ENCODE assay signal across 30 cellular contexts in genomic region chr11:133978816-133979215, GRCh38. TPM values are rescaled to one million over a fixed set of nuclear protein-coding genes. Genes with fewer than 3 reads are reported as not detected.
A peak's percentile ranks its signal among the peaks of the same experiment; 100 is the strongest.
DNase-seq lines count a peak whose midpoint lies in the region; ATAC-seq and TF ChIP-seq lines count a peak whose summit lies in the region.
"Had no signal": no experiment of that assay in that cellular context is flagged by ENCODE, and none has a peak within 500 bp of the region (broad histone marks: within the 10 kb centered on the region; RNA-seq: fewer than 3 reads in every experiment).

No MANE protein-coding gene starts in this region.

- H3K9me3 ChIP-seq in BE2C: no peaks in the 10 kb centered on the region
- no peaks in the 10 kb centered on the region for H3K9me3 ChIP-seq in hepatocyte (ENCODE audit: low read depth)
- no peaks in the 10 kb centered on the region for H3K9me3 ChIP-seq in CD8-positive, alpha-beta memory T cell (ENCODE audit: low read length)
- H3K9me3 ChIP-seq: esophagus squamous epithelium, right lobe of liver, SK-N-SH, suprapubic skin had no signal

- peaks cover 11% of the 10 kb centered on the region for H3K27me3 Mint-ChIP-seq in activated CD4-positive, alpha-beta T cell treated with anti-CD3 and anti-CD28 coated beads for 36 hours
- peaks cover 10 to 41% of the 10 kb centered on the region in 2 donors for H3K27me3 Mint-ChIP-seq in CD8-positive, alpha-beta memory T cell

- H3K4me1 ChIP-seq in foreskin keratinocyte (no peaks in the 10 kb centered on the region), BE2C (peaks cover 3% of the 10 kb centered on the region; the same call in 1 of the 2 replicates), hepatocyte (ENCODE audit: insufficient read depth) (no peaks in the 10 kb centered on the region)
- H3K4me1 ChIP-seq in CD8-positive, alpha-beta memory T cell (ENCODE audit: insufficient read depth, low read length): no peaks in the 10 kb centered on the region
- H3K4me1 ChIP-seq: esophagus squamous epithelium, right lobe of liver, suprapubic skin had no signal

- DNase-seq in activated CD4-positive, alpha-beta T cell treated with anti-CD3 and anti-CD28 coated beads for 36 hours: no peak
- no peak for DNase-seq in activated CD4-positive, alpha-beta T cell treated with anti-CD3 and anti-CD28 coated beads, Interleukin-2, amount 50 U/mL, for 48 hours
- DNase-seq in GM04504 (ENCODE audit: low read depth) (peak; percentile 6), RPMI7951 (ENCODE audit: low read depth) (peak; percentile 34), foreskin keratinocyte (no peak), BE2C (no peak), hepatocyte (ENCODE audit: low spot score) (no peak)
- DNase-seq in CD8-positive, alpha-beta memory T cell: no peak
- DNase-seq: activated CD4-positive, alpha-beta T cell treated with anti-CD3 and anti-CD28 coated beads for 48 hours; activated CD8-positive, alpha-beta memory T cell treated with anti-CD3 and anti-CD28 coated beads, Interleukin-2, amount 10 ng/mL, durations not matched to agents 7 days and 5 days; activated naive CD4-positive, alpha-beta T cell treated with anti-CD3 and anti-CD28 coated beads, Interleukin-2, amount 10 ng/mL, durations not matched to agents 7 days and 5 days; caudate nucleus; CD4-positive, alpha-beta memory T cell; endodermal cell; esophagus squamous epithelium; hypothalamus; immature natural killer cell; NCI-H1417 treated with DMSO at 0.1 percent for 48 hours; NCI-H2081; NCI-H2227 treated with DMSO at 0.1 percent for 48 hours; NCI-H748 treated with DMSO at 0.1 percent for 48 hours; right lobe of liver; SK-N-SH; stimulated activated CD4-positive, alpha-beta T cell treated with anti-CD3 and anti-CD28 coated beads, Interleukin-12 subunit alpha, Interleukin-12 subunit beta, amount 100 ng/mL, for 4 hours; stimulated activated CD4-positive, alpha-beta T cell treated with anti-CD3 and anti-CD28 coated beads, Interleukin-4, amount 100 ng/mL, for 1 hour had no signal

- whole genome bisulfite sequencing in hepatocyte (ENCODE audit: low lambda C conversion rate, missing lambda C conversion rate): 85% methylated on average over 2 of the region's 2 CpGs

- H2AFZ ChIP-seq in hepatocyte: no peak overlapping the region

- H3K4me1 Mint-ChIP-seq in activated CD4-positive, alpha-beta T cell treated with anti-CD3 and anti-CD28 coated beads for 36 hours: no peaks in the 10 kb centered on the region
- H3K4me1 Mint-ChIP-seq in CD8-positive, alpha-beta memory T cell: no peaks in the 10 kb centered on the region
- H3K4me1 Mint-ChIP-seq: endodermal cell, immature natural killer cell had no signal

- no peak overlapping the region for H3K4me3 ChIP-seq in BE2C (ENCODE audit: low read depth, low read length)
- no peak overlapping the region for H3K4me3 ChIP-seq in hepatocyte
- H3K4me3 ChIP-seq in CD8-positive, alpha-beta memory T cell (ENCODE audit: low read length): no peak overlapping the region
- H3K4me3 ChIP-seq: esophagus squamous epithelium, right lobe of liver, suprapubic skin had no signal

- CTCF ChIA-PET in activated CD4-positive, alpha-beta T cell treated with anti-CD3 and anti-CD28 coated beads for 36 hours (lab: Charles Lee): interaction anchor here (0.6 to 1.4 kb wide), 2 partner anchors 51 to 228 kb away, joined by 4 to 5 read pairs; no protein-coding TSS in a partner anchor
- CTCF ChIA-PET in CD8-positive, alpha-beta memory T cell (lab: Charles Lee): interaction anchor here (1.0 kb wide), 1 partner anchor 9 kb away, joined by 3 read pairs; no protein-coding TSS in a partner anchor

- no peaks in the 10 kb centered on the region for H3K9me3 Mint-ChIP-seq in activated CD4-positive, alpha-beta T cell treated with anti-CD3 and anti-CD28 coated beads for 36 hours (ENCODE audit: low read depth)
- no peaks in the 10 kb centered on the region for H3K9me3 Mint-ChIP-seq in CD8-positive, alpha-beta memory T cell
- H3K9me3 Mint-ChIP-seq: activated naive CD4-positive, alpha-beta T cell treated with anti-CD3 and anti-CD28 coated beads, Interleukin-2, amount 10 ng/mL, durations not matched to agents 7 days and 5 days; CD4-positive, alpha-beta memory T cell; endodermal cell; immature natural killer cell; T-helper 2 cell treated with Interferon-gamma antibody and Interleukin-4, amounts not matched to agents 5 μg/mL and 100 μg/mL, for 36 hours had no signal

- no peaks in the 10 kb centered on the region for H3K36me3 Mint-ChIP-seq in activated CD4-positive, alpha-beta T cell treated with anti-CD3 and anti-CD28 coated beads for 36 hours (ENCODE audit: low read depth)
- no peaks in the 10 kb centered on the region for H3K36me3 Mint-ChIP-seq in CD8-positive, alpha-beta memory T cell
- H3K36me3 Mint-ChIP-seq: activated CD8-positive, alpha-beta memory T cell treated with anti-CD3 and anti-CD28 coated beads, Interleukin-2, amount 10 ng/mL, durations not matched to agents 7 days and 5 days; activated naive CD4-positive, alpha-beta T cell treated with anti-CD3 and anti-CD28 coated beads, Interleukin-2, amount 10 ng/mL, durations not matched to agents 7 days and 5 days; CD4-positive, alpha-beta memory T cell; immature natural killer cell had no signal

- intact Hi-C loops in activated CD4-positive, alpha-beta T cell treated with anti-CD3 and anti-CD28 coated beads for 36 hours (cut with DNase I, micrococcal nuclease): no loop called here

- no peak overlapping the region for H3K4me2 ChIP-seq in hepatocyte
- H3K4me2 ChIP-seq: SK-N-SH had no signal

- no peaks in the 10 kb centered on the region for H4K20me1 ChIP-seq in hepatocyte (ENCODE audit: insufficient read depth, poor library complexity, severe bottlenecking)

- H3K27ac Mint-ChIP-seq in activated CD4-positive, alpha-beta T cell treated with anti-CD3 and anti-CD28 coated beads for 36 hours: no peak overlapping the region
- H3K27ac Mint-ChIP-seq in CD8-positive, alpha-beta memory T cell: no peak overlapping the region
- H3K27ac Mint-ChIP-seq: activated CD8-positive, alpha-beta memory T cell treated with anti-CD3 and anti-CD28 coated beads, Interleukin-2, amount 10 ng/mL, durations not matched to agents 7 days and 5 days; activated naive CD4-positive, alpha-beta T cell treated with anti-CD3 and anti-CD28 coated beads, Interleukin-2, amount 10 ng/mL, durations not matched to agents 7 days and 5 days; CD4-positive, alpha-beta memory T cell; endodermal cell; immature natural killer cell; T-helper 2 cell treated with Interferon-gamma antibody and Interleukin-4, amounts not matched to agents 5 μg/mL and 100 μg/mL, for 36 hours had no signal

- H3K36me3 ChIP-seq in BE2C: no peaks in the 10 kb centered on the region
- H3K36me3 ChIP-seq in hepatocyte (replicated peaks; ENCODE audit: insufficient read depth, low read depth): no peaks in the 10 kb centered on the region
- H3K36me3 ChIP-seq in CD8-positive, alpha-beta memory T cell (ENCODE audit: insufficient read depth, low read length): no peaks in the 10 kb centered on the region
- H3K36me3 ChIP-seq: esophagus squamous epithelium, right lobe of liver, suprapubic skin had no signal

- no peaks in the 10 kb centered on the region for H3K79me2 ChIP-seq in hepatocyte

- peaks cover 22% of the 10 kb centered on the region for H3K27me3 ChIP-seq in foreskin keratinocyte
- no peaks in the 10 kb centered on the region for H3K27me3 ChIP-seq in BE2C
- H3K27me3 ChIP-seq in hepatocyte: peaks cover 29% of the 10 kb centered on the region
- H3K27me3 ChIP-seq in CD8-positive, alpha-beta memory T cell (ENCODE audit: insufficient read depth, low read length, poor library complexity, severe bottlenecking): peaks cover 5% of the 10 kb centered on the region
- H3K27me3 ChIP-seq: right lobe of liver had no signal

- H3K27ac ChIP-seq in foreskin keratinocyte (no peak overlapping the region), hepatocyte (no peak overlapping the region)
- H3K27ac ChIP-seq in CD8-positive, alpha-beta memory T cell (ENCODE audit: low read depth, low read length): no peak overlapping the region
- H3K27ac ChIP-seq: 22Rv1, esophagus squamous epithelium, right lobe of liver, RWPE1, suprapubic skin, VCaP had no signal

- H3K4me3 Mint-ChIP-seq in activated CD4-positive, alpha-beta T cell treated with anti-CD3 and anti-CD28 coated beads for 36 hours: no peak overlapping the region
- no peak overlapping the region for H3K4me3 Mint-ChIP-seq in CD8-positive, alpha-beta memory T cell
- H3K4me3 Mint-ChIP-seq: activated CD8-positive, alpha-beta memory T cell treated with anti-CD3 and anti-CD28 coated beads, Interleukin-2, amount 10 ng/mL, durations not matched to agents 7 days and 5 days; activated naive CD4-positive, alpha-beta T cell treated with anti-CD3 and anti-CD28 coated beads, Interleukin-2, amount 10 ng/mL, durations not matched to agents 7 days and 5 days; CD4-positive, alpha-beta memory T cell; endodermal cell; immature natural killer cell; T-helper 2 cell treated with Interferon-gamma antibody and Interleukin-4, amounts not matched to agents 5 μg/mL and 100 μg/mL, for 36 hours had no signal

- POLR2A ChIA-PET in activated CD4-positive, alpha-beta T cell treated with anti-CD3 and anti-CD28 coated beads for 36 hours (lab: Charles Lee): no interaction called here
- POLR2A ChIA-PET in CD8-positive, alpha-beta memory T cell (lab: Charles Lee): no interaction called here

- TF ChIP-seq CTCF in foreskin keratinocyte (conservative IDR thresholded peaks at IDR 0.05): no peak
- TF ChIP-seq CTCF in BE2C (IDR thresholded peaks at IDR 0.05; ENCODE audit: low read depth, low read length): no peak
- no peak for TF ChIP-seq CTCF in hepatocyte (IDR thresholded peaks at IDR 0.05; ENCODE audit: poor library complexity)

- peak; percentile 82 for ATAC-seq in activated CD4-positive, alpha-beta T cell treated with anti-CD3 and anti-CD28 coated beads for 36 hours
- peak; percentile 75 for ATAC-seq in foreskin keratinocyte
- ATAC-seq: activated CD8-positive, alpha-beta memory T cell treated with anti-CD3 and anti-CD28 coated beads, Interleukin-2, amount 10 ng/mL, durations not matched to agents 7 days and 5 days; right lobe of liver had no signal

- no peaks in the 10 kb centered on the region for H3K9me2 ChIP-seq in hepatocyte (replicated peaks; ENCODE audit: insufficient read depth)
- H3K9me2 ChIP-seq: SK-N-SH had no signal

RNA-seq across cellular contexts. Expression of gene IGSF9B, which starts 22.0 kb away (rescaled TPM):
- total RNA-seq in activated CD4-positive, alpha-beta T cell treated with anti-CD3 and anti-CD28 coated beads for 36 hours: 10 to 100 TPM; 79.0 to 84.2 TPM
- total RNA-seq in RPMI7951 (2014; rRNA removed; shearing (Covaris generic)): 0.10 and 0.96 TPM in 2 replicates
- total RNA-seq in foreskin keratinocyte (0.35 and 1.6 TPM in 2 replicates), hepatocyte (0.30 and 0.32 TPM in 2 replicates)
- polyA plus RNA-seq in foreskin keratinocyte (0.29 and 0.73 TPM in 2 replicates), hepatocyte (0.65 and 0.91 TPM in 2 replicates)
- polyA plus RNA-seq in BE2C (2012; ENCODE audit: insufficient read depth, insufficient read length, low read depth): 112 TPM
- 10 to 100 TPM; 12.2 to 15.2 TPM for total RNA-seq in CD8-positive, alpha-beta memory T cell
- polyA plus RNA-seq in CD8-positive, alpha-beta memory T cell: 1.4 TPM

Comparison
In these comparisons a context has a peak if more than half of its experiments do, and no peak if none do; other contexts are left out.
1. DNase-seq: peak in GM04504 (single experiment) and RPMI7951 (single experiment); none in activated CD4-positive, alpha-beta T cell treated with anti-CD3 and anti-CD28 coated beads for 36 hours (single experiment), activated CD4-positive, alpha-beta T cell treated with anti-CD3 and anti-CD28 coated beads, Interleukin-2, amount 50 U/mL, for 48 hours (0 of 2), foreskin keratinocyte (0 of 2), BE2C (single experiment), hepatocyte (single experiment) and CD8-positive, alpha-beta memory T cell (0 of 5).
2. RNA of gene IGSF9B, which starts 22.0 kb away (total RNA-seq): 79.0 to 84.2 TPM in activated CD4-positive, alpha-beta T cell treated with anti-CD3 and anti-CD28 coated beads for 36 hours; 12.2 to 15.2 TPM in CD8-positive, alpha-beta memory T cell, 0.10 to 0.96 TPM in RPMI7951, 0.35 to 1.6 TPM in foreskin keratinocyte and 0.30 to 0.32 TPM in hepatocyte; every median in the first group is over 4 times any median in the second.